In genomic region chr14:36556811-36557433, GRCh38 we compare ENCODE assay signal across 1 cellular context.
A peak's percentile ranks its signal among the peaks of the same experiment; 100 is the strongest.
TF ChIP-seq lines count a peak whose summit lies in the region.

No MANE protein-coding gene starts in this region.

TF ChIP-seq in HepG2, 621 proteins besides CTCF, POLR2A, EP300 and RAD21:
- no peak for TF ChIP-seq ZNF430 (CRISPR knock-in tag; IDR thresholded peaks at IDR 0.05)
- TF ChIP-seq TMF1 (CRISPR knock-in tag; IDR thresholded peaks at IDR 0.05; ENCODE audit: low read depth), result no peak
- TF ChIP-seq XBP1 (CRISPR knock-in tag; IDR thresholded peaks at IDR 0.05), result peak; percentile 25; the same call in 1 of the 2 replicates
- no peak for TF ChIP-seq HNRNPH1 (optimal IDR thresholded peaks at IDR 0.05; ENCODE audit: low read depth, low read length)
- no peak for TF ChIP-seq MEF2D (CRISPR knock-in tag; IDR thresholded peaks at IDR 0.05)
- no peak for TF ChIP-seq HOXA3 (CRISPR knock-in tag; IDR thresholded peaks at IDR 0.05)
- TF ChIP-seq ZNF260 (CRISPR knock-in tag; IDR thresholded peaks at IDR 0.05; ENCODE audit: borderline replicate concordance, low read depth), result no peak
- no peak for TF ChIP-seq TCF7L2 (IDR thresholded peaks at IDR 0.05; ENCODE audit: low read depth, low read length)
- TF ChIP-seq ZNF672 (CRISPR knock-in tag; IDR thresholded peaks at IDR 0.05), result no peak
- TF ChIP-seq STAG1 (CRISPR knock-in tag; IDR thresholded peaks at IDR 0.05), result peak; percentile 71
- no peak for TF ChIP-seq THAP11 (CRISPR knock-in tag; IDR thresholded peaks at IDR 0.05)
- TF ChIP-seq TGIF2 (CRISPR knock-in tag; IDR thresholded peaks at IDR 0.05), result no peak
- TF ChIP-seq, protein P1, sequence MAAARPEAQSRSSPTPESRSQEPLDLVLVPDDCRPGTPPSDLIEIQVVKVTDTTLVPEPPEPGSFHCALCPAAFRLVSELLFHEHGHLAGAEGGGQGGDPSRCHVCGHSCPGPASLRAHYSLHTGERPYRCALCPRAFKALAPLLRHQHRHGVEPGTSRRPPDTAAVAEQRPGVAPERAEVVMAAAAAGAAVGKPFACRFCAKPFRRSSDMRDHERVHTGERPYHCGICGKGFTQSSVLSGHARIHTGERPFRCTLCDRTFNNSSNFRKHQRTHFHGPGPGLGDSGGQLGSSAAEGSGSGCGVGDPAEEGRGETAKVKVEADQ (CRISPR knock-in tag; IDR thresholded peaks at IDR 0.05; ENCODE audit: borderline replicate concordance), result no peak
- no peak for TF ChIP-seq PHF5A (CRISPR knock-in tag; IDR thresholded peaks at IDR 0.05; ENCODE audit: low read depth, unreplicated experiment)
- TF ChIP-seq XRCC5 (optimal IDR thresholded peaks at IDR 0.05; ENCODE audit: low read length), result peak; percentile 48
- no peak for TF ChIP-seq SP1 (IDR thresholded peaks at IDR 0.05)
- TF ChIP-seq SP1 (CRISPR knock-in tag; IDR thresholded peaks at IDR 0.05), result no peak
- TF ChIP-seq SP4 (CRISPR knock-in tag; IDR thresholded peaks at IDR 0.05), result no peak
- TF ChIP-seq ZNF761 (CRISPR knock-in tag; conservative IDR thresholded peaks at IDR 0.05), result no peak
- TF ChIP-seq, protein P2, sequence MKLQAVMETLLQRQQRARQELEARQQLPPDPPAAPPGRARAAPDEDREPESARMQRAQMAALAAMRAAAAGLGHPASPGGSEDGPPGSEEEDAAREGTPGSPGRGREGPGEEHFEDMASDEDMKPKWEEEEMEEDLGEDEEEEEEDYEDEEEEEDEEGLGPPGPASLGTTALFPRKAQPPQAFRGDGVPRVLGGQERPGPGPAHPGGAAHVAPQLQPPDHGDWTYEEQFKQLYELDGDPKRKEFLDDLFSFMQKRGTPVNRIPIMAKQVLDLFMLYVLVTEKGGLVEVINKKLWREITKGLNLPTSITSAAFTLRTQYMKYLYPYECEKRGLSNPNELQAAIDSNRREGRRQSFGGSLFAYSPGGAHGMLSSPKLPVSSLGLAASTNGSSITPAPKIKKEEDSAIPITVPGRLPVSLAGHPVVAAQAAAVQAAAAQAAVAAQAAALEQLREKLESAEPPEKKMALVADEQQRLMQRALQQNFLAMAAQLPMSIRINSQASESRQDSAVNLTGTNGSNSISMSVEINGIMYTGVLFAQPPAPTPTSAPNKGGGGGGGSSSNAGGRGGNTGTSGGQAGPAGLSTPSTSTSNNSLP (IDR thresholded peaks at IDR 0.05; ENCODE audit: low read depth, low read length), result peak; percentile 59; the same call in 1 of the 2 replicates
- TF ChIP-seq, protein P3, sequence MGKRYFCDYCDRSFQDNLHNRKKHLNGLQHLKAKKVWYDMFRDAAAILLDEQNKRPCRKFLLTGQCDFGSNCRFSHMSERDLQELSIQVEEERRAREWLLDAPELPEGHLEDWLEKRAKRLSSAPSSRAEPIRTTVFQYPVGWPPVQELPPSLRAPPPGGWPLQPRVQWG (CRISPR knock-in tag; IDR thresholded peaks at IDR 0.05; ENCODE audit: borderline replicate concordance, low read depth), result no peak
- TF ChIP-seq IRF9 (CRISPR knock-in tag; IDR thresholded peaks at IDR 0.05; ENCODE audit: borderline replicate concordance), result no peak
- TF ChIP-seq ZBTB43 (CRISPR knock-in tag; conservative IDR thresholded peaks at IDR 0.05), result no peak
